Comparison of ENCODE assay signal across 10 cellular contexts in the genomic region with DNA sequence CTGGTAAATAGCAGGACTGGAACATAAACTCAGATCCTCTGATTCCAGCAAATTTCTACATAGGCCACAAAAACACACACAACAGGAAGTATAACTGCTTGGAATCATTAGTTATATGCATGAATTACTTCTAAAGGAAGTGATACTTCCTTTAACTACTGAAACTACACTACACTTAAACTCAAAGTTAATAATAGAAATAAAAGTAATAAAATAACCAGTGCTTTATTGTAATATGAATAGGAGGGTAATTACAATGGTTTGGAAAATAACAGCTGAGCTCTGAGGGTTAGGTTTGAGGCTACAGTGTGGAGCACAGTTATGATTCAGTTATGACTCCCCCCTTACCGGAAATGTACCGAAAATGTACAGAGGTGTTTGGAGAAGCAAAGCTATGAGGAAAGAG. TPM values are rescaled to one million over a fixed set of nuclear protein-coding genes. Genes with fewer than 3 reads are reported as not detected.
DNase-seq lines count a peak whose midpoint lies in the region; ATAC-seq and TF ChIP-seq lines count a peak whose summit lies in the region.
"Had no signal": no experiment of that assay in that cellular context is flagged by ENCODE, and none has a peak within 500 bp of the region (broad histone marks: within the 10 kb centered on the region; RNA-seq: fewer than 3 reads in every experiment).

No MANE protein-coding gene starts in this region.

- H3K4me1 Mint-ChIP-seq in CD4-positive, CD25-positive, alpha-beta regulatory T cell, result peaks cover 10 to 36% (median 20%) of the 10 kb centered on the region in 4 donors

- H3K36me3 ChIP-seq in CD4-positive, CD25-positive, alpha-beta regulatory T cell (ENCODE audit: control insufficient read depth, insufficient read depth, low read length), result no peaks in the 10 kb centered on the region
- H3K36me3 ChIP-seq in ascending aorta, result no peaks in the 10 kb centered on the region
- H3K36me3 ChIP-seq: gastroesophageal sphincter had no signal

- no peaks in the 10 kb centered on the region for H3K9me3 ChIP-seq in CD4-positive, CD25-positive, alpha-beta regulatory T cell (ENCODE audit: control insufficient read depth in 2 of 2, low read length in 2 of 2)
- no peaks in the 10 kb centered on the region for H3K9me3 ChIP-seq in ascending aorta
- H3K9me3 ChIP-seq: gastroesophageal sphincter had no signal

- H3K27me3 Mint-ChIP-seq in CD4-positive, CD25-positive, alpha-beta regulatory T cell, result no peaks in the 10 kb centered on the region

- no peak overlapping the region for H3K27ac ChIP-seq in CD4-positive, CD25-positive, alpha-beta regulatory T cell (ENCODE audit: insufficient read depth, low read length, poor library complexity, severe bottlenecking)
- H3K27ac ChIP-seq in ascending aorta, result peak overlapping the region; percentile 55 to 60
- H3K27ac ChIP-seq: gastroesophageal sphincter had no signal

- peaks cover 28% of the 10 kb centered on the region for H3K4me1 ChIP-seq in CD4-positive, CD25-positive, alpha-beta regulatory T cell (ENCODE audit: control insufficient read depth, insufficient read depth, low read length, poor library complexity, severe bottlenecking)
- H3K4me1 ChIP-seq in ascending aorta, result peaks cover 0 to 16% of the 10 kb centered on the region in 2 donors

- no peaks in the 10 kb centered on the region for H3K9me3 Mint-ChIP-seq in CD4-positive, CD25-positive, alpha-beta regulatory T cell

- peak in 1 of 3 donors; percentile 16 for DNase-seq in CD4-positive, CD25-positive, alpha-beta regulatory T cell
- DNase-seq in ascending aorta (ENCODE audit: low spot score in 2 of 2) (no peak), GDM1 (lab: John Stamatoyannopoulos, UW) (no peak), NCI-H345 treated with DMSO at 0.1 percent for 48 hours (lab: John Stamatoyannopoulos, UW; ENCODE audit: unreplicated experiment) (no peak), NCI-H2029 treated with DMSO at 0.1 percent for 48 hours (lab: John Stamatoyannopoulos, UW) (no peak)
- DNase-seq: COR-L47 had no signal

- H3K27ac Mint-ChIP-seq in CD4-positive, CD25-positive, alpha-beta regulatory T cell, result peak overlapping the region in 2 of 3 donors; percentile 12 to 30

- H3K27me3 ChIP-seq in CD4-positive, CD25-positive, alpha-beta regulatory T cell (ENCODE audit: control insufficient read depth, insufficient read depth, low read length), result no peaks in the 10 kb centered on the region
- no peaks in the 10 kb centered on the region for H3K27me3 ChIP-seq in ascending aorta

- ATAC-seq in CD4-positive, CD25-positive, alpha-beta regulatory T cell (ENCODE audit: low read depth in 2 of 2), result peak in 1 of 2 donors; percentile 26
- peak; percentile 72 for ATAC-seq in GM19351 (IDR thresholded peaks at IDR 0.05; ENCODE audit: unreplicated experiment)
- peak; percentile 72 for ATAC-seq in HG03066 (IDR thresholded peaks at IDR 0.05; ENCODE audit: low read depth, unreplicated experiment)
- no peak for ATAC-seq in SK-N-SH treated with all-trans-retinoic acid at 6 μM for 48 hours
- ATAC-seq: gastroesophageal sphincter had no signal

- peak overlapping the region; percentile 46 for H3K4me3 ChIP-seq in CD4-positive, CD25-positive, alpha-beta regulatory T cell (ENCODE audit: low read depth, low read length)
- H3K4me3 ChIP-seq in ascending aorta, result no peak overlapping the region
- H3K4me3 ChIP-seq: gastroesophageal sphincter had no signal

- intact Hi-C loops in ascending aorta (cut with DNase I), result loop anchor here (2.0 kb wide), 1 partner anchor 26 kb away; a partner anchor contains a TSS

- no peaks in the 10 kb centered on the region for H3K36me3 Mint-ChIP-seq in CD4-positive, CD25-positive, alpha-beta regulatory T cell

- peak overlapping the region in 1 of 4 donors; percentile 54 for H3K4me3 Mint-ChIP-seq in CD4-positive, CD25-positive, alpha-beta regulatory T cell

- no peak for TF ChIP-seq CTCF in ascending aorta (IDR thresholded peaks at IDR 0.05)

TF ChIP-seq in SK-N-SH treated with all-trans-retinoic acid at 6 μM for 48 hours, 23 proteins besides CTCF, POLR2A, EP300 and RAD21:
- TF ChIP-seq, protein P1, sequence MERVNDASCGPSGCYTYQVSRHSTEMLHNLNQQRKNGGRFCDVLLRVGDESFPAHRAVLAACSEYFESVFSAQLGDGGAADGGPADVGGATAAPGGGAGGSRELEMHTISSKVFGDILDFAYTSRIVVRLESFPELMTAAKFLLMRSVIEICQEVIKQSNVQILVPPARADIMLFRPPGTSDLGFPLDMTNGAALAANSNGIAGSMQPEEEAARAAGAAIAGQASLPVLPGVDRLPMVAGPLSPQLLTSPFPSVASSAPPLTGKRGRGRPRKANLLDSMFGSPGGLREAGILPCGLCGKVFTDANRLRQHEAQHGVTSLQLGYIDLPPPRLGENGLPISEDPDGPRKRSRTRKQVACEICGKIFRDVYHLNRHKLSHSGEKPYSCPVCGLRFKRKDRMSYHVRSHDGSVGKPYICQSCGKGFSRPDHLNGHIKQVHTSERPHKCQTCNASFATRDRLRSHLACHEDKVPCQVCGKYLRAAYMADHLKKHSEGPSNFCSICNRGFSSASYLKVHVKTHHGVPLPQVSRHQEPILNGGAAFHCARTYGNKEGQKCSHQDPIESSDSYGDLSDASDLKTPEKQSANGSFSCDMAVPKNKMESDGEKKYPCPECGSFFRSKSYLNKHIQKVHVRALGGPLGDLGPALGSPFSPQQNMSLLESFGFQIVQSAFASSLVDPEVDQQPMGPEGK (CRISPR knock-in tag; IDR thresholded peaks at IDR 0.05; ENCODE audit: borderline replicate concordance), result no peak
- TF ChIP-seq CSDC2 (CRISPR knock-in tag; IDR thresholded peaks at IDR 0.05) (no peak), ZNF70 (CRISPR knock-in tag; IDR thresholded peaks at IDR 0.05) (no peak)
TF ChIP-seq in SK-N-SH treated with all-trans-retinoic acid at 6 μM for 48 hours: peak in this region for 0.

RNA-seq across cellular contexts. Expression of a gene that starts 18.5 kb away (rescaled TPM):
- total RNA-seq in CD4-positive, CD25-positive, alpha-beta regulatory T cell, result 16.6 TPM
- polyA plus RNA-seq in CD4-positive, CD25-positive, alpha-beta regulatory T cell, result 1 to 10 TPM; 4.1 to 8.4 (median 6.1) TPM
- 14.5 TPM for total RNA-seq in ascending aorta

RNA-seq across cellular contexts. Expression of a gene that starts 26.4 kb away (rescaled TPM):
- 132 TPM for total RNA-seq in CD4-positive, CD25-positive, alpha-beta regulatory T cell
- 10 to 100 TPM in 3 of 4 donors, 1 to 10 TPM in 1; 8.4 to 26.8 (median 18.5) TPM for polyA plus RNA-seq in CD4-positive, CD25-positive, alpha-beta regulatory T cell
- 111 TPM for total RNA-seq in ascending aorta
